In the genomic region with DNA sequence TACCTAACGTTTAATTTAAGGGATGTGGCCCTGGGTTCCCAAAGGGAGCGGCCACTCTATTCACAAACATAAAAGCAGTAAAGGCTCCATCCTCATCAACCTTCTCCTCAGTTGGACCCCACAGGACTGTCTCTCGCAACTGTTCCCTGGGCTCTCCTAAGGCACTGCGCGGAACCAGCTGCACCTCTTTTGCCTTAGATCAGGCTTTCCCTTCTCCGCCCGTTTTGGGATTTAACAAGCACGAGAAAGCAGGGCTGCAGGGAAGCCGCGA, we compare ENCODE assay signal across 8 cellular contexts. TPM values are rescaled to one million over a fixed set of nuclear protein-coding genes. Genes with fewer than 3 reads are reported as not detected.
DNase-seq lines count a peak whose midpoint lies in the region; ATAC-seq and TF ChIP-seq lines count a peak whose summit lies in the region.

No MANE protein-coding gene starts in this region.

- H3K9me3 Mint-ChIP-seq in endothelial cell (ENCODE audit: unreplicated experiment) = no peaks in the 10 kb centered on the region

- CTCF ChIA-PET in PC-3 (lab: Charles Lee) = no interaction called here

- peaks cover 16% of the 10 kb centered on the region for H3K4me1 Mint-ChIP-seq in endothelial cell (ENCODE audit: unreplicated experiment)

- H3K9ac ChIP-seq in GM23248 = peak overlapping the region; percentile 99
- peak overlapping the region; percentile 97 for H3K9ac ChIP-seq in PC-3 (ENCODE audit: low read length)

- 1% methylated on average over 9 to 10 of the region's 10 CpGs for WGBS in GM23248 (ENCODE audit: low coverage in 1 of 2, low lambda C conversion rate in 2 of 2, missing lambda C conversion rate in 2 of 2), 2 experiments

- peak overlapping the region; percentile 61 for H3K27ac Mint-ChIP-seq in endothelial cell (ENCODE audit: unreplicated experiment)

- peak overlapping the region; percentile 99 for H3K4me3 Mint-ChIP-seq in endothelial cell (ENCODE audit: unreplicated experiment)

- POLR2A ChIA-PET in PC-3 (lab: Charles Lee; ENCODE audit: unreplicated experiment) = no interaction called here

- H2AFZ ChIP-seq in GM23248 (peak overlapping the region; percentile 69), PC-3 (ENCODE audit: low read length) (peak overlapping the region; percentile 67; the same call in 1 of the 2 replicates), neuron (ENCODE audit: low read depth, low read length) (peak overlapping the region; percentile 55)

- 0 out of 2 replicates have a peak, but pooled peaks cover 3% of the 10 kb centered on the region for H3K36me3 ChIP-seq in GM23248 (ENCODE audit: low read depth)
- peaks cover 3% of the 10 kb centered on the region for H3K36me3 ChIP-seq in PC-3 (ENCODE audit: low read depth, low read length)
- H3K36me3 ChIP-seq in neuron (ENCODE audit: insufficient read depth, low read length) = peaks cover 7% of the 10 kb centered on the region

- peak overlapping the region; percentile 97 for H3K27ac ChIP-seq in GM23248
- H3K27ac ChIP-seq in PC-3 (ENCODE audit: low read length) = peak overlapping the region; percentile 71

- H3K27me3 ChIP-seq in GM23248 (replicated peaks; ENCODE audit: insufficient read depth) = no peaks in the 10 kb centered on the region
- H3K27me3 ChIP-seq in PC-3 (ENCODE audit: low read length) = no peaks in the 10 kb centered on the region
- H3K27me3 ChIP-seq in neuron (ENCODE audit: insufficient read depth, low read length) = no peaks in the 10 kb centered on the region

- peak; percentile 30 for ATAC-seq in PC-3
- no peak for ATAC-seq in HG03135 (IDR thresholded peaks at IDR 0.05; ENCODE audit: unreplicated experiment)

- no peaks in the 10 kb centered on the region for H3K9me2 ChIP-seq in GM23248 (ENCODE audit: insufficient read depth)
- H3K9me2 ChIP-seq in PC-3 (replicated peaks; ENCODE audit: low read length) = no peaks in the 10 kb centered on the region

- H3K4me2 ChIP-seq in GM23248 (ENCODE audit: unreplicated experiment) = peak overlapping the region; percentile 84
- H3K4me2 ChIP-seq in PC-3 (ENCODE audit: low read length) = peak overlapping the region; percentile 91

- intact Hi-C loops in PC-3 (cut with micrococcal nuclease) = loop anchor here (5.0 kb wide), 1 partner anchor 55 kb away; the partner anchor contains the start of gene LARP4B

- no peak for TF ChIP-seq POLR2A in erythroblast (IDR thresholded peaks at IDR 0.05; ENCODE audit: low read length)

- TF ChIP-seq CTCF in PC-3 (conservative IDR thresholded peaks at IDR 0.05; ENCODE audit: low read depth, low read length) = no peak
- TF ChIP-seq CTCF in endothelial cell (IDR thresholded peaks at IDR 0.05; ENCODE audit: unreplicated experiment) = no peak

- TSS peak; percentile 69 for BruUV-seq in PC-3 (replicated peaks; lab: Mats Ljungman, UMichigan)

- peaks cover 8% of the 10 kb centered on the region for H3K27me3 Mint-ChIP-seq in endothelial cell (ENCODE audit: unreplicated experiment)

- DNase-seq in GM23248 (peak; percentile 79), PC-3 (peak; percentile 16), endothelial cell (ENCODE audit: low spot score) (no peak), erythroblast (lab: John Stamatoyannopoulos, UW) (no peak), LoVo (ENCODE audit: low spot score) (no peak), NCI-H2107 (lab: John Stamatoyannopoulos, UW) (no peak)

- H3K9me3 ChIP-seq in GM23248 (ENCODE audit: low read depth) (no peaks in the 10 kb centered on the region), PC-3 (ENCODE audit: low read length) (no peaks in the 10 kb centered on the region), neuron (ENCODE audit: low read length) (no peaks in the 10 kb centered on the region)

- H3K79me2 ChIP-seq in GM23248 (ENCODE audit: insufficient read depth) (peaks cover 75% of the 10 kb centered on the region), PC-3 (ENCODE audit: low read length) (peaks cover 49% of the 10 kb centered on the region)

- H3K4me1 ChIP-seq in GM23248 (ENCODE audit: insufficient read depth) (peaks cover 27% of the 10 kb centered on the region), PC-3 (ENCODE audit: insufficient read depth, low read length) (peaks cover 14% of the 10 kb centered on the region), neuron (ENCODE audit: insufficient read depth, low read length) (peaks cover 17% of the 10 kb centered on the region)

- H3K4me3 ChIP-seq in GM23248 (peak overlapping the region; percentile 92), PC-3 (ENCODE audit: low read length) (peak overlapping the region; percentile 98), neuron (ENCODE audit: low read length) (peak overlapping the region; percentile 99)

- H4K20me1 ChIP-seq in GM23248 (ENCODE audit: insufficient read depth) = peaks cover 7% of the 10 kb centered on the region; the same call in 1 of the 2 replicates
- H4K20me1 ChIP-seq in PC-3 (ENCODE audit: low read length) = peaks cover 24% of the 10 kb centered on the region

- H3F3A ChIP-seq in GM23248 (ENCODE audit: insufficient read depth) (peaks cover 24% of the 10 kb centered on the region), PC-3 (ENCODE audit: low read length, unreplicated experiment) (no peaks in the 10 kb centered on the region)

- H3K36me3 Mint-ChIP-seq in endothelial cell (ENCODE audit: low read depth, unreplicated experiment) = peaks cover 4% of the 10 kb centered on the region

- in situ Hi-C loops in GM23248 (cut with MboI) = no loop called here

RNA-seq across cellular contexts. Expression of gene GTPBP4, which starts 0.7 kb away (rescaled TPM):
- 32.1 and 34.3 TPM in 2 replicates for total RNA-seq in GM23248 (2014; rRNA removed; shearing (Covaris generic))
- polyA plus RNA-seq in GM23248 (2016; fragmentation: Nextera tagmentation; extraction: Ambion mirVana) = 71.6 and 72.0 TPM in 2 replicates
- total RNA-seq in PC-3 (2014; rRNA removed) (44.6 and 62.0 TPM in 2 replicates), endothelial cell (ENCODE audit: unreplicated experiment) (46.2 TPM)

RNA-seq across cellular contexts. Expression of gene IDI2, which starts 38.1 kb away (rescaled TPM):
- not detected in 2 replicates for total RNA-seq in GM23248 (2014; rRNA removed; shearing (Covaris generic))
- not detected in 2 replicates for polyA plus RNA-seq in GM23248 (2016; fragmentation: Nextera tagmentation; extraction: Ambion mirVana)
- total RNA-seq in PC-3 (2014; rRNA removed) = not detected in 2 replicates
- total RNA-seq in endothelial cell (ENCODE audit: unreplicated experiment) = not detected

RNA-seq across cellular contexts. Expression of gene LARP4B, which starts 56.1 kb away (rescaled TPM):
- 30.8 and 31.9 TPM in 2 replicates for total RNA-seq in GM23248 (2014; rRNA removed; shearing (Covaris generic))
- 20.5 and 20.7 TPM in 2 replicates for polyA plus RNA-seq in GM23248 (2016; fragmentation: Nextera tagmentation; extraction: Ambion mirVana)
- total RNA-seq in PC-3 (2014; rRNA removed) = 32.7 and 33.9 TPM in 2 replicates
- 91.8 TPM for total RNA-seq in endothelial cell (ENCODE audit: unreplicated experiment)

Comparison
In these comparisons a context has a peak if more than half of its experiments do, and no peak if none do; other contexts are left out.
1. DNase-seq: peak in GM23248 (single experiment) and PC-3 (single experiment); none in endothelial cell (single experiment), erythroblast (0 of 2), LoVo (single experiment) and NCI-H2107 (single experiment).
2. Peak in every context shown above with its lines, with median percentiles within 50 percentile points of each other: H2AFZ ChIP-seq and H3K4me3 ChIP-seq.